ENCODE assay signal across 1 cellular context in genomic region chr16:21610766-21611165, GRCh38.
TF ChIP-seq lines count a peak whose summit lies in the region.

No MANE protein-coding gene starts in this region.

TF ChIP-seq in IMR-90, 13 proteins besides CTCF, POLR2A, EP300 and RAD21:
- TF ChIP-seq BHLHE40 (IDR thresholded peaks at IDR 0.05; ENCODE audit: low read depth, low read length) (no peak), ELK1 (IDR thresholded peaks at IDR 0.05; ENCODE audit: borderline replicate concordance, low read depth, low read length) (no peak), CHD1 (IDR thresholded peaks at IDR 0.05; ENCODE audit: low read depth, low read length) (no peak), SMC3 (IDR thresholded peaks at IDR 0.05; ENCODE audit: low read depth, low read length) (no peak), NFE2L2 (IDR thresholded peaks at IDR 0.05; ENCODE audit: low read depth, low read length) (no peak), RCOR1 (IDR thresholded peaks at IDR 0.05; ENCODE audit: insufficient replicate concordance, low read length) (no peak)
TF ChIP-seq in IMR-90: peak in this region for 0.
